Comparison of ENCODE assay signal across 8 cellular contexts in the genomic region with DNA sequence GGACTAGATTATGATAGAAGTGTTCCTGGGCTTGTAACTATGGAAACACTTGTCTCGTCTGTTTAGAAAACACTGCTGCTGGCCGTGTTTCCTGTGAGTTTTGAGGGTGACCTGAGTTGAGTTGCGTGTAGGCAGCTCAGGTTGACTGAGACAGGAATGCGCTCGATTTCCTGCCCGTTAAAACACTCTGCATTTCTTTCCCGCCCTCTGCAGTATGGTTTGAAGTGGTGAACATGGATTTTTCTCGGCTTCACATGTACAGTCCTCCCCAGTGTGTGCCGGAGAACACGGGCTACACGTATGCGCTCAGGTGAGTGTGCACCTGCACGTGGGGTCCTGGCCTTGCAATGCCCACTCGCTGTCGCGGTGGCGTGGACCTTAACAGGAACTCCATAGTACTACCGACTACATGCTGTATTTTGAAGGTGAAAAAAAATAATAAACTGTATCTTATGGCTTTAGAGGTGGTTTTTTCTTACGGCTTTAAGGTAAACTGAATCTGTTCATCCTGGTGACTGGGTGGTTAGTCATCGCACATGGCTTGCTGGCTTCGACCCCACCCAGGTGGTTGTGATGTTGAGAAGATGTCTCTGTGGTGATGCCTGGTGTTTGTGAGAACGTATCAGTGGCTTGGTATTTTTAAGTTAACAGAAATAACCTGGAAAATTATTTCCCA. TPM values are rescaled to one million over a fixed set of nuclear protein-coding genes. Genes with fewer than 3 reads are reported as not detected.
DNase-seq lines count a peak whose midpoint lies in the region; ATAC-seq and TF ChIP-seq lines count a peak whose summit lies in the region.

A gene with protein sequence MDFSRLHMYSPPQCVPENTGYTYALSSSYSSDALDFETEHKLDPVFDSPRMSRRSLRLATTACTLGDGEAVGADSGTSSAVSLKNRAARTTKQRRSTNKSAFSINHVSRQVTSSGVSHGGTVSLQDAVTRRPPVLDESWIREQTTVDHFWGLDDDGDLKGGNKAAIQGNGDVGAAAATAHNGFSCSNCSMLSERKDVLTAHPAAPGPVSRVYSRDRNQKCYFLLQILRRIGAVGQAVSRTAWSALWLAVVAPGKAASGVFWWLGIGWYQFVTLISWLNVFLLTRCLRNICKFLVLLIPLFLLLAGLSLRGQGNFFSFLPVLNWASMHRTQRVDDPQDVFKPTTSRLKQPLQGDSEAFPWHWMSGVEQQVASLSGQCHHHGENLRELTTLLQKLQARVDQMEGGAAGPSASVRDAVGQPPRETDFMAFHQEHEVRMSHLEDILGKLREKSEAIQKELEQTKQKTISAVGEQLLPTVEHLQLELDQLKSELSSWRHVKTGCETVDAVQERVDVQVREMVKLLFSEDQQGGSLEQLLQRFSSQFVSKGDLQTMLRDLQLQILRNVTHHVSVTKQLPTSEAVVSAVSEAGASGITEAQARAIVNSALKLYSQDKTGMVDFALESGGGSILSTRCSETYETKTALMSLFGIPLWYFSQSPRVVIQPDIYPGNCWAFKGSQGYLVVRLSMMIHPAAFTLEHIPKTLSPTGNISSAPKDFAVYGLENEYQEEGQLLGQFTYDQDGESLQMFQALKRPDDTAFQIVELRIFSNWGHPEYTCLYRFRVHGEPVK (plus strand): TSS at position 185 of the 676 bp plus-strand sequence. CDS start 49 bp downstream, at position 234.

- peak within 1 kb of the TSS; percentile 54 for H2AK5ac ChIP-seq in mesenchymal stem cell (ENCODE audit: low read length, severe bottlenecking)

- ATAC-seq in GM19025 (IDR thresholded peaks at IDR 0.05; ENCODE audit: low read depth, unreplicated experiment) = peak; percentile 40
- peak; percentile 64 for ATAC-seq in HG03342 (IDR thresholded peaks at IDR 0.05; ENCODE audit: unreplicated experiment)
- ATAC-seq in activated CD4-positive, alpha-beta T cell treated with anti-CD3 and anti-CD28 coated beads for 36 hours = peak; percentile 72

- H2AFZ ChIP-seq in mesenchymal stem cell (ENCODE audit: low read depth, low read length) = no peak within 1 kb of the TSS

- intact Hi-C loops in activated CD4-positive, alpha-beta T cell treated with anti-CD3 and anti-CD28 coated beads for 36 hours (cut with DNase I, micrococcal nuclease) = loop anchor here (1.0 to 5.0 kb wide), 7 partner anchors 12 to 470 kb away; a partner anchor contains a TSS
- intact Hi-C loops in colonic mucosa (cut with DNase I) = no loop called here

- H3K4me1 ChIP-seq in colonic mucosa (peaks cover 24% of the 10 kb centered on the region), mesenchymal stem cell (ENCODE audit: control insufficient read depth, insufficient read depth, low read depth, low read length) (peaks cover 31% of the 10 kb centered on the region)

- peak within 1 kb of the TSS; percentile 49 for H3K4me2 ChIP-seq in mesenchymal stem cell (ENCODE audit: low read length, poor library complexity, severe bottlenecking)

- peak within 1 kb of the TSS; percentile 79 for H4K91ac ChIP-seq in mesenchymal stem cell (ENCODE audit: low read length)

- peak within 1 kb of the TSS; percentile 98 for H3K27ac Mint-ChIP-seq in activated CD4-positive, alpha-beta T cell treated with anti-CD3 and anti-CD28 coated beads for 36 hours

- H3K9me3 ChIP-seq in colonic mucosa (no peaks in the 10 kb centered on the region), mesenchymal stem cell (ENCODE audit: control insufficient read depth, low read length) (no peaks in the 10 kb centered on the region)

- no peaks in the 10 kb centered on the region for H3K36me3 ChIP-seq in colonic mucosa
- peaks cover 20 to 26% of the 10 kb centered on the region in 2 experiments for H3K36me3 ChIP-seq in mesenchymal stem cell (ENCODE audit: control insufficient read depth in 1 of 2, insufficient read depth in 2 of 2, low read depth in 1 of 2, low read length in 2 of 2)

- peak within 1 kb of the TSS; percentile 64 for H3K27ac ChIP-seq in colonic mucosa
- peak within 1 kb of the TSS; percentile 83 for H3K27ac ChIP-seq in mesenchymal stem cell (ENCODE audit: low read length, poor library complexity, severe bottlenecking)
- no peak within 1 kb of the TSS for H3K27ac ChIP-seq in substantia nigra (ENCODE audit: low read depth, low read length, poor library complexity, severe bottlenecking)

- CTCF ChIA-PET in activated CD4-positive, alpha-beta T cell treated with anti-CD3 and anti-CD28 coated beads for 36 hours (lab: Charles Lee) = interaction anchor here (0.6 to 3.0 kb wide), 8 partner anchors 13 to 78 kb away, joined by 3 to 15 read pairs (median 4); no protein-coding TSS in a partner anchor

- H3K79me1 ChIP-seq in mesenchymal stem cell (replicated peaks; ENCODE audit: low read length, poor library complexity, severe bottlenecking) = peaks cover 26% of the 10 kb centered on the region

- H2BK15ac ChIP-seq in mesenchymal stem cell (ENCODE audit: low read depth, poor library complexity, severe bottlenecking) = no peak within 1 kb of the TSS

- 43% methylated on average over 21 of the region's 22 CpGs for WGBS in mesenchymal stem cell

- peak within 1 kb of the TSS in 1 of 2 experiments; percentile 73 for H3K14ac ChIP-seq in mesenchymal stem cell (ENCODE audit: low read length in 2 of 2)

- no peaks in the 10 kb centered on the region for H3K27me3 ChIP-seq in colonic mucosa
- no peaks in the 10 kb centered on the region for H3K27me3 ChIP-seq in mesenchymal stem cell (ENCODE audit: control insufficient read depth in 1 of 2, insufficient read depth in 1 of 2, low read length in 2 of 2)

- H3K9ac ChIP-seq in colonic mucosa (ENCODE audit: low read depth in 2 of 2, low read length in 2 of 2) (peak within 1 kb of the TSS in 1 of 2 donors; percentile 23), mesenchymal stem cell (ENCODE audit: low read length) (peak within 1 kb of the TSS; percentile 94)

- peak within 1 kb of the TSS; percentile 39 to 41 for H2BK12ac ChIP-seq in mesenchymal stem cell (ENCODE audit: low read length in 2 of 2)

- no peak within 1 kb of the TSS for H4K8ac ChIP-seq in mesenchymal stem cell (ENCODE audit: low read length)

- no peaks in the 10 kb centered on the region for H3K27me3 Mint-ChIP-seq in activated CD4-positive, alpha-beta T cell treated with anti-CD3 and anti-CD28 coated beads for 36 hours

- H3K23ac ChIP-seq in mesenchymal stem cell (ENCODE audit: low read length in 2 of 2) = peak within 1 kb of the TSS in 1 of 2 experiments; percentile 46

- H2BK5ac ChIP-seq in mesenchymal stem cell (ENCODE audit: low read depth, low read length, poor library complexity, severe bottlenecking) = peak within 1 kb of the TSS; percentile 36

- peaks cover 61% of the 10 kb centered on the region for H3K4me1 Mint-ChIP-seq in activated CD4-positive, alpha-beta T cell treated with anti-CD3 and anti-CD28 coated beads for 36 hours

- H3K18ac ChIP-seq in mesenchymal stem cell (ENCODE audit: low read depth in 1 of 2, low read length in 2 of 2) = peak within 1 kb of the TSS; percentile 55 to 88

- peak within 1 kb of the TSS; percentile 63 for H3K4me3 Mint-ChIP-seq in activated CD4-positive, alpha-beta T cell treated with anti-CD3 and anti-CD28 coated beads for 36 hours

- DNase-seq in activated CD4-positive, alpha-beta T cell treated with anti-CD3 and anti-CD28 coated beads for 36 hours = peak; percentile 84
- DNase-seq in colonic mucosa (no peak), mesenchymal stem cell (peak; percentile 93), substantia nigra (lab: John Stamatoyannopoulos, UW) (no peak), superior temporal gyrus (ENCODE audit: extremely low spot score) (no peak)
- peak; percentile 73 for DNase-seq in stimulated activated CD8-positive, alpha-beta memory T cell treated with anti-CD3 and anti-CD28 coated beads, Interleukin-4, amount 100 ng/mL, for 48 hours

- H3K4ac ChIP-seq in mesenchymal stem cell (ENCODE audit: low read depth in 1 of 2, low read length in 2 of 2) = no peak within 1 kb of the TSS

- no peaks in the 10 kb centered on the region for H3K9me3 Mint-ChIP-seq in activated CD4-positive, alpha-beta T cell treated with anti-CD3 and anti-CD28 coated beads for 36 hours (ENCODE audit: low read depth)

- H3K4me3 ChIP-seq in colonic mucosa (no peak within 1 kb of the TSS), mesenchymal stem cell (ENCODE audit: insufficient read depth in 1 of 2, low read depth in 1 of 2, low read length in 2 of 2) (peak within 1 kb of the TSS in 1 of 2 experiments; percentile 61)

- POLR2A ChIA-PET in activated CD4-positive, alpha-beta T cell treated with anti-CD3 and anti-CD28 coated beads for 36 hours (lab: Charles Lee) = interaction anchor here (1.0 to 1.5 kb wide), 3 partner anchors 11 to 19 kb away, joined by 3 to 12 read pairs (median 3); no protein-coding TSS in a partner anchor

- H2BK120ac ChIP-seq in mesenchymal stem cell (ENCODE audit: low read depth, low read length) = no peak within 1 kb of the TSS

- TF ChIP-seq CTCF in colonic mucosa (IDR thresholded peaks at IDR 0.05) = no peak

- peaks cover 10% of the 10 kb centered on the region for H3K36me3 Mint-ChIP-seq in activated CD4-positive, alpha-beta T cell treated with anti-CD3 and anti-CD28 coated beads for 36 hours (ENCODE audit: low read depth)

RNA-seq across cellular contexts. Expression of the gene that starts here (rescaled TPM):
- total RNA-seq in activated CD4-positive, alpha-beta T cell treated with anti-CD3 and anti-CD28 coated beads for 36 hours = 10 to 100 TPM; 71.3 to 74.6 TPM
- 100 to 1,000 TPM; 122 to 158 TPM for total RNA-seq in colonic mucosa
- 67.0 TPM for polyA plus RNA-seq in mesenchymal stem cell (2013, experiment 1 of 2)
- polyA plus RNA-seq in mesenchymal stem cell (2013, experiment 2 of 2) = 68.6 TPM

Comparison
In these comparisons a context has a peak if more than half of its experiments do, and no peak if none do; other contexts are left out.
1. DNase-seq: peak in activated CD4-positive, alpha-beta T cell treated with anti-CD3 and anti-CD28 coated beads for 36 hours (single experiment), mesenchymal stem cell (single experiment) and stimulated activated CD8-positive, alpha-beta memory T cell treated with anti-CD3 and anti-CD28 coated beads, Interleukin-4, amount 100 ng/mL, for 48 hours (single experiment); none in colonic mucosa (single experiment), substantia nigra (0 of 49) and superior temporal gyrus (single experiment).
2. Peak in every context shown above with its lines, with median percentiles within 50 percentile points of each other: ATAC-seq.